Comparison of ENCODE assay signal across 11 cellular contexts in genomic region chr15:67832031-67832551, GRCh38. TPM values are rescaled to one million over a fixed set of nuclear protein-coding genes. Genes with fewer than 3 reads are reported as not detected.
A peak's percentile ranks its signal among the peaks of the same experiment; 100 is the strongest.
DNase-seq lines count a peak whose midpoint lies in the region; ATAC-seq and TF ChIP-seq lines count a peak whose summit lies in the region.
"Had no signal": no experiment of that assay in that cellular context is flagged by ENCODE, and none has a peak within 500 bp of the region (broad histone marks: within the 10 kb centered on the region; RNA-seq: fewer than 3 reads in every experiment).

No MANE protein-coding gene starts in this region.

- no CpG with 5 or more reads among the region's 9 CpGs for WGBS in trophoblast cell (ENCODE audit: extremely low coverage, insufficient coverage, insufficient read length)

- H4K91ac ChIP-seq in trophoblast cell (ENCODE audit: low read depth, low read length): no peak overlapping the region

- H3K79me2 ChIP-seq in trophoblast cell (ENCODE audit: control insufficient read depth, insufficient read depth, low read length, poor library complexity): no peaks in the 10 kb centered on the region

- H3K36me3 ChIP-seq in trophoblast cell (ENCODE audit: control insufficient read depth in 1 of 2, insufficient read depth in 2 of 2, low read length in 2 of 2): no peaks in the 10 kb centered on the region
- H3K36me3 ChIP-seq: HAP-1 had no signal

- no peak overlapping the region for H3K4me2 ChIP-seq in trophoblast cell (ENCODE audit: low read length)

- no peak overlapping the region for H4K8ac ChIP-seq in trophoblast cell (ENCODE audit: low read depth, low read length)

- peaks cover 8 to 22% of the 10 kb centered on the region in 2 experiments for H3K4me1 ChIP-seq in trophoblast cell (ENCODE audit: control insufficient read depth in 1 of 2, insufficient read depth in 2 of 2, low read length in 2 of 2)

- intact Hi-C loops in left ventricle myocardium superior (cut with micrococcal nuclease): loop anchor here (10.0 kb wide), 1 partner anchor 377 kb away; no protein-coding TSS in a partner anchor

- H3K4me1 Mint-ChIP-seq in brain: peaks cover 51% of the 10 kb centered on the region

- no peak overlapping the region for H2BK5ac ChIP-seq in trophoblast cell (ENCODE audit: low read depth, low read length, poor library complexity)

- no peak overlapping the region for H3K9ac ChIP-seq in trophoblast cell (ENCODE audit: low read length)

- ATAC-seq in GM18502 (IDR thresholded peaks at IDR 0.05; ENCODE audit: poor library complexity, unreplicated experiment) (no peak), HG03469 (IDR thresholded peaks at IDR 0.05; ENCODE audit: unreplicated experiment) (no peak), left ventricle myocardium superior (no peak)
- ATAC-seq: CD8-positive, alpha-beta T cell had no signal

- H3K36me3 Mint-ChIP-seq in brain: peaks cover 13% of the 10 kb centered on the region
- H3K36me3 Mint-ChIP-seq: CD8-positive, alpha-beta T cell had no signal

- peaks cover 94% of the 10 kb centered on the region for H3K27me3 Mint-ChIP-seq in brain

- no peak overlapping the region for H3K4ac ChIP-seq in trophoblast cell (ENCODE audit: low read depth, low read length)

- H3K27me3 ChIP-seq in trophoblast cell (ENCODE audit: insufficient read depth, low read length): peaks cover 83% of the 10 kb centered on the region

- no peak overlapping the region for H2AFZ ChIP-seq in trophoblast cell (ENCODE audit: insufficient read depth, low read length, poor library complexity)

- peaks cover 7% of the 10 kb centered on the region for H3K9me3 ChIP-seq in trophoblast cell (ENCODE audit: insufficient read depth, low read depth, low read length)

- TF ChIP-seq CTCF in LNCaP clone FGC (IDR thresholded peaks at IDR 0.05; ENCODE audit: control insufficient read depth, extremely low read depth, insufficient read depth) (peak; percentile 66), brain (conservative IDR thresholded peaks at IDR 0.05) (peak in 1 of 2 experiments; percentile 43)

- peaks cover 0 to 16% (median 8%) of the 10 kb centered on the region in 5 experiments for H3K9me3 Mint-ChIP-seq in brain
- H3K9me3 Mint-ChIP-seq: CD8-positive, alpha-beta T cell had no signal

- H3K4me3 ChIP-seq in LNCaP clone FGC (ENCODE audit: low read depth, low read length) (no peak overlapping the region), trophoblast cell (ENCODE audit: low read depth, low read length) (no peak overlapping the region)
- H3K4me3 ChIP-seq: HAP-1 had no signal

- no peak overlapping the region for H4K12ac ChIP-seq in trophoblast cell (ENCODE audit: low read depth, low read length)

- no peak overlapping the region for H2BK12ac ChIP-seq in trophoblast cell (ENCODE audit: low read length)

- DNase-seq in NCI-H2227 (lab: John Stamatoyannopoulos, UW; ENCODE audit: unreplicated experiment): peak; percentile 7
- DNase-seq in NCI-H2227 treated with DMSO at 0.1 percent for 48 hours (lab: John Stamatoyannopoulos, UW): no peak
- peak; percentile 17 for DNase-seq in LNCaP clone FGC (ENCODE audit: low read depth)
- DNase-seq in trophoblast cell: peak; percentile 23 to 57
- DNase-seq in left ventricle myocardium superior: no peak
- DNase-seq: CD8-positive, alpha-beta T cell had no signal

- H3K14ac ChIP-seq in trophoblast cell (ENCODE audit: low read length): no peak overlapping the region

- no peak overlapping the region for H3K27ac Mint-ChIP-seq in brain
- H3K27ac Mint-ChIP-seq: CD8-positive, alpha-beta T cell had no signal

- H3K23ac ChIP-seq in trophoblast cell (ENCODE audit: low read length): no peak overlapping the region

- no peak overlapping the region for H3K18ac ChIP-seq in trophoblast cell (ENCODE audit: low read length)

- H3K4me3 Mint-ChIP-seq in brain: peak overlapping the region in 3 of 5 experiments; percentile 10 to 80 (median 62)

- H2BK120ac ChIP-seq in trophoblast cell (ENCODE audit: insufficient read depth, low read length, poor library complexity): no peak overlapping the region

- no peak overlapping the region for H3K27ac ChIP-seq in trophoblast cell (ENCODE audit: low read depth, low read length)
- H3K27ac ChIP-seq: RWPE1 had no signal

- H3K79me1 ChIP-seq in trophoblast cell (ENCODE audit: low read length): no peaks in the 10 kb centered on the region

- no peak overlapping the region for H2AK5ac ChIP-seq in trophoblast cell (ENCODE audit: low read length)

RNA-seq across cellular contexts. Expression of gene SKOR1, which starts 6.8 kb away (rescaled TPM):
- polyA plus RNA-seq in brain (ENCODE audit: insufficient read depth, low read depth, low replicate concordance): 0.49 TPM
- 0.11 TPM in 2 replicates for polyA plus RNA-seq in trophoblast cell (2013)
- total RNA-seq in left ventricle myocardium superior: 0.07 TPM

RNA-seq across cellular contexts. Expression of gene RNU6-1, which starts 7.8 kb away (rescaled TPM):
- polyA plus RNA-seq in brain (ENCODE audit: insufficient read depth, low read depth, low replicate concordance): not detected
- polyA plus RNA-seq in trophoblast cell (2013): not detected in 2 replicates
- total RNA-seq in left ventricle myocardium superior: not detected
- total RNA-seq: CD8-positive, alpha-beta T cell had no signal

Comparison
In these comparisons a context has a peak if more than half of its experiments do, and no peak if none do; other contexts are left out.
1. DNase-seq: peak in NCI-H2227 (single experiment), LNCaP clone FGC (single experiment) and trophoblast cell (2 of 2); none in NCI-H2227 treated with DMSO at 0.1 percent for 48 hours (single experiment) and left ventricle myocardium superior (single experiment).